8 cellular contexts compared by ENCODE assay signal in genomic region chr2:207166349-207167128, GRCh38. TPM values are rescaled to one million over a fixed set of nuclear protein-coding genes. Genes with fewer than 3 reads are reported as not detected.
DNase-seq lines count a peak whose midpoint lies in the region; ATAC-seq and TF ChIP-seq lines count a peak whose summit lies in the region.

No MANE protein-coding gene starts in this region.

- WGBS in tibial nerve, 2 donors = 1% methylated on average over 26 to 49 of the region's 89 CpGs

- peaks cover 19 to 39% (median 24%) of the 10 kb centered on the region in 3 donors for H3K4me1 Mint-ChIP-seq in IgD-negative memory B cell

- DNase-seq in EH (ENCODE audit: low read depth) (peak; percentile 91), SIG-M5 treated with dmso at 0.1 percent for 504 hours (lab: John Stamatoyannopoulos, UW; ENCODE audit: unreplicated experiment) (peak; percentile 75), germinal center (ENCODE audit: low spot score) (peak; percentile 82), tibial nerve (ENCODE audit: low spot score in 2 of 2) (peak; percentile 61 to 76)
- peak; percentile 68 for DNase-seq in activated naive CD4-positive, alpha-beta T cell treated with anti-CD3 and anti-CD28 coated beads, Interleukin-2, amount 50 U/mL, for 16 hours

- TF ChIP-seq POLR2A in tibial nerve (IDR thresholded peaks at IDR 0.05) = peak; percentile 78 to 98

- H3K4me1 ChIP-seq in neutrophil (ENCODE audit: control insufficient read depth in 1 of 2, insufficient read depth in 1 of 2, low read depth in 1 of 2, low read length in 1 of 2) (peaks cover 50 to 53% of the 10 kb centered on the region in 2 experiments), tibial nerve (peaks cover 0 to 38% (median 11%) of the 10 kb centered on the region in 4 donors)

- H3K36me3 Mint-ChIP-seq in IgD-negative memory B cell = no peaks in the 10 kb centered on the region

- peak overlapping the region; percentile 88 to 93 for H3K4me3 ChIP-seq in neutrophil (ENCODE audit: low read depth in 1 of 2, low read length in 1 of 2)
- H3K4me3 ChIP-seq in tibial nerve = peak overlapping the region; percentile 70 to 95 (median 84)

- TF ChIP-seq CTCF in neutrophil (IDR thresholded peaks at IDR 0.05) = peak; percentile 74
- peak; percentile 12 to 86 (median 27) for TF ChIP-seq CTCF in tibial nerve (IDR thresholded peaks at IDR 0.05)

- no peaks in the 10 kb centered on the region for H3K27me3 Mint-ChIP-seq in IgD-negative memory B cell

- H3K36me3 ChIP-seq in neutrophil (no peaks in the 10 kb centered on the region), tibial nerve (no peaks in the 10 kb centered on the region)

- H3K27ac Mint-ChIP-seq in IgD-negative memory B cell = peak overlapping the region; percentile 98

- TF ChIP-seq EP300 in tibial nerve (IDR thresholded peaks at IDR 0.05) = peak in 1 of 2 donors; percentile 94

- H3K4me3 Mint-ChIP-seq in IgD-negative memory B cell = peak overlapping the region; percentile 95 to 100 (median 96)

- H3K9me3 Mint-ChIP-seq in IgD-negative memory B cell = peaks cover 0 to 5% (median 2%) of the 10 kb centered on the region in 3 donors

- peak overlapping the region; percentile 99 for H3K27ac ChIP-seq in neutrophil
- peak overlapping the region; percentile 97 to 100 (median 100) for H3K27ac ChIP-seq in tibial nerve

- H3K9me3 ChIP-seq in neutrophil (no peaks in the 10 kb centered on the region), tibial nerve (no peaks in the 10 kb centered on the region)

- H3K27me3 ChIP-seq in neutrophil (no peaks in the 10 kb centered on the region), tibial nerve (no peaks in the 10 kb centered on the region)

- ATAC-seq in GM21619 (IDR thresholded peaks at IDR 0.05; ENCODE audit: unreplicated experiment) = peak; percentile 43

RNA-seq across cellular contexts. Expression of gene KLF7, which starts 0.8 kb away (rescaled TPM):
- 17.9 TPM for polyA plus RNA-seq in IgD-negative memory B cell
- 10 to 100 TPM; 25.8 to 55.3 (median 37.1) TPM for total RNA-seq in tibial nerve

Comparison
In these comparisons a context has a peak if more than half of its experiments do, and no peak if none do; other contexts are left out.
1. Peak in every context shown above with its lines: DNase-seq, ATAC-seq, H3K4me3 ChIP-seq and H3K27ac ChIP-seq.